ENCODE assay signal across 8 cellular contexts in the genomic region with DNA sequence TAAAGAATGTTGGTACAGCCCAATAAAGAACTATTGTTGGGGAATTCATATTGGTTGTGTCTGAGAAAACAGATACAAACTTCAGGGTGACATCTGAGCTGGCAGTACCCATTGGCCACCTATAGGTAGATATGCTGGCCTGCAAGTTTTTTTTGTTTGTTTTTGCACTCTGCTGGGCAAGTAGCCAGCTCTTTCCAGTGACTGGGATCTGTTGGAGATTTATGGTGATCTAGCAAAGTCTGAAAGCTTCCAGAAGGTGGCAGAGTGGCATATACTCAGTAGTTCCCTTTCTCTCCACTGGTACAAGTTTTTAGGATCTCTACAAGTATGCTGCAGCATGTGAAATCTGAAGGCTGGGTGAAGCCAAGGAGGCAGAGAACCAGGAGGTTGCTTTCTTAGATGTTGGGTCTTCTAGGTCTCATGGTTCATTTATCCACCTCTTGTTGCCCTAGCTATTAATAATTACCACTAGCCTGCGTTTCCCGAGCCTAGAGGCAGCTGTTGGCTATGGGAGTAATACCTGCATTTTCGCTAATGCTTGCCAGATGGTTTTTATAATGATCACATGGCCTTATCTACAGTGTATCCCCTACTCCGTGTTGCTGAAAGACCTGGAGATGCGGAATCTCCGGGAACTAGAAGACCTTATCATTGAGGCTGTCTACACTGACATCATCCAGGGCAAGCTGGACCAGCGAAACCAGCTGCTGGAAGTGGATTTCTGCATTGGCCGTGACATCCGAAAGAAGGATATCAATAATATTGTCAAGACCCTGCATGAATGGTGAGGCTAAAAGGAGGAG. TPM values are rescaled to one million over a fixed set of nuclear protein-coding genes. Genes with fewer than 3 reads are reported as not detected.
DNase-seq lines count a peak whose midpoint lies in the region; ATAC-seq, FAIRE-seq and TF ChIP-seq lines count a peak whose summit lies in the region.

No MANE protein-coding gene starts in this region.

- peak overlapping the region; percentile 12 for H3K27ac ChIP-seq in left ventricle myocardium inferior (replicated peaks)
- no peak overlapping the region for H3K27ac ChIP-seq in Panc1 (ENCODE audit: low read length)
- H3K27ac ChIP-seq in coronary artery: no peak overlapping the region

- FAIRE-seq in urothelium cell line (lab: Jason Lieb, UNC): no peak

- H3K36me3 ChIP-seq in left ventricle myocardium inferior (peaks cover 88% of the 10 kb centered on the region), Panc1 (ENCODE audit: control insufficient read depth, insufficient read depth, low read length) (no peaks in the 10 kb centered on the region)

- H3K4me1 ChIP-seq in left ventricle myocardium inferior (peaks cover 22% of the 10 kb centered on the region), Panc1 (ENCODE audit: control insufficient read depth, insufficient read depth, low read length) (no peaks in the 10 kb centered on the region)

- ATAC-seq in Right ventricle myocardium inferior: no peak
- peak; percentile 57 for ATAC-seq in Panc1
- ATAC-seq in GM21447 (IDR thresholded peaks at IDR 0.05; ENCODE audit: unreplicated experiment): no peak
- ATAC-seq in omental fat pad (ENCODE audit: low FRiP score): no peak

- in situ Hi-C loops in Panc1 (cut with HindIII; ENCODE audit: low pct_unique_long_range_greater_than_20kb, low sequenced_read_pairs): no loop called here

- TF ChIP-seq CTCF in left ventricle myocardium inferior (IDR thresholded peaks at IDR 0.05; ENCODE audit: borderline replicate concordance) (no peak), Panc1 (IDR thresholded peaks at IDR 0.05) (peak; percentile 56), fibroblast of mammary gland (conservative IDR thresholded peaks at IDR 0.05; ENCODE audit: control insufficient read depth, insufficient read depth, low read depth, low read length) (peak; percentile 32), coronary artery (IDR thresholded peaks at IDR 0.05) (no peak), omental fat pad (IDR thresholded peaks at IDR 0.05) (no peak)

- POLR2A ChIA-PET in Panc1 (lab: Charles Lee): no interaction called here

- CTCF ChIA-PET in Panc1 (lab: Charles Lee): interaction anchor here (0.6 kb wide), 1 partner anchor 11 kb away, joined by 4 read pairs; no protein-coding TSS in a partner anchor

- BruUV-seq in Panc1 (replicated peaks; lab: Mats Ljungman, UMichigan): no TSS peak

- intact Hi-C loops in left ventricle myocardium inferior (cut with micrococcal nuclease): no loop called here
- intact Hi-C loops in Right ventricle myocardium inferior (cut with DNase I): no loop called here
- intact Hi-C loops in Panc1 (cut with micrococcal nuclease; ENCODE audit: unreplicated experiment): no loop called here

- no peak for DNase-seq in left ventricle myocardium inferior
- DNase-seq in Right ventricle myocardium inferior (ENCODE audit: missing footprints): no peak
- DNase-seq in Panc1 (ENCODE audit: low read depth, low spot score): peak; percentile 35
- peak; percentile 76 for DNase-seq in fibroblast of mammary gland (ENCODE audit: low read depth)
- DNase-seq in urothelium cell line (ENCODE audit: low spot score): peak; percentile 62
- DNase-seq in coronary artery (ENCODE audit: low spot score): no peak
- no peak for DNase-seq in omental fat pad (ENCODE audit: low spot score)

- H3K9me3 ChIP-seq in left ventricle myocardium inferior (replicated peaks): no peaks in the 10 kb centered on the region
- H3K9me3 ChIP-seq in Panc1 (ENCODE audit: control insufficient read depth, insufficient read depth, low read depth, low read length): no peaks in the 10 kb centered on the region

- H3K4me3 ChIP-seq in left ventricle myocardium inferior (no peak overlapping the region), Panc1 (ENCODE audit: low read depth in 2 of 2, low read length in 2 of 2) (no peak overlapping the region), fibroblast of mammary gland (ENCODE audit: control insufficient read depth, low read depth, low read length) (no peak overlapping the region), coronary artery (no peak overlapping the region)

- no peaks in the 10 kb centered on the region for H3K27me3 ChIP-seq in left ventricle myocardium inferior (ENCODE audit: low read depth)
- no peaks in the 10 kb centered on the region for H3K27me3 ChIP-seq in Panc1 (ENCODE audit: control insufficient read depth, insufficient read depth, low read length)

RNA-seq across cellular contexts. Expression of gene COPS7B, which starts 9.5 kb away (rescaled TPM):
- total RNA-seq in left ventricle myocardium inferior: 21.3 TPM
- 19.8 TPM for total RNA-seq in Right ventricle myocardium inferior
- total RNA-seq in Panc1 (2021; ENCODE audit: unreplicated experiment): 41.3 TPM
- polyA plus RNA-seq in Panc1 (2012; ENCODE audit: insufficient read length): 50.6 TPM
- 10 to 100 TPM; 13.8 to 36.9 (median 23.2) TPM for total RNA-seq in omental fat pad

RNA-seq across cellular contexts. Expression of gene PDE6D, which starts 14.6 kb away (rescaled TPM):
- total RNA-seq in left ventricle myocardium inferior (15.5 TPM), Right ventricle myocardium inferior (14.5 TPM), Panc1 (2021; ENCODE audit: unreplicated experiment) (31.4 TPM), omental fat pad (10 to 100 TPM; 13.8 to 38.8 (median 17.9) TPM)
- polyA plus RNA-seq in Panc1 (2012; ENCODE audit: insufficient read length): 28.3 TPM

Comparison
In these comparisons a context has a peak if more than half of its experiments do, and no peak if none do; other contexts are left out.
1. DNase-seq: peak in Panc1 (single experiment), fibroblast of mammary gland (single experiment) and urothelium cell line (single experiment); none in left ventricle myocardium inferior (single experiment), Right ventricle myocardium inferior (single experiment), coronary artery (single experiment) and omental fat pad (single experiment).
2. CTCF ChIP-seq: peak in Panc1 (single experiment) and fibroblast of mammary gland (single experiment); none in left ventricle myocardium inferior (single experiment), coronary artery (single experiment) and omental fat pad (0 of 3).